25 cellular contexts compared by ENCODE assay signal in genomic region chr2:69505710-69506109, GRCh38.
DNase-seq lines count a peak whose midpoint lies in the region; ATAC-seq and TF ChIP-seq lines count a peak whose summit lies in the region.
"Had no signal": no experiment of that assay in that cellular context is flagged by ENCODE, and none has a peak within 500 bp of the region (broad histone marks: within the 10 kb centered on the region; RNA-seq: fewer than 3 reads in every experiment).

No MANE protein-coding gene starts in this region.

- TF ChIP-seq RAD21 in IMR-90 (IDR thresholded peaks at IDR 0.05; ENCODE audit: low read length), result no peak

- no peaks in the 10 kb centered on the region for H3K9me3 ChIP-seq in IMR-90 (ENCODE audit: control insufficient read depth, insufficient read depth, low read length)
- H3K9me3 ChIP-seq: A549, gastroesophageal sphincter, ovary, suprapubic skin had no signal

- POLR2A ChIA-PET in IMR-90 (lab: Charles Lee; ENCODE audit: unreplicated experiment), result no interaction called here

- H2AK5ac ChIP-seq in IMR-90 (ENCODE audit: low read depth, low read length), result no peak overlapping the region

- WGBS in IMR-90 (ENCODE audit: extremely low coverage in 2 of 2, insufficient read length in 1 of 2), 2 experiments, result 100% methylated on average over 1 of the region's 6 CpGs; no CpG with 5 or more reads in 1 of the 2 experiments
- 89 to 90% methylated on average over 6 of the region's 6 CpGs for WGBS in lower leg skin, 2 donors

- H3K4ac ChIP-seq in IMR-90 (ENCODE audit: low read depth, low read length), result no peak overlapping the region

- H4K8ac ChIP-seq in IMR-90 (ENCODE audit: low read depth in 2 of 2, low read length in 2 of 2), result no peak overlapping the region

- no peak overlapping the region for H3K27ac ChIP-seq in IMR-90 (ENCODE audit: insufficient read depth, low read length)
- H3K27ac ChIP-seq: A549, gastroesophageal sphincter, left ventricle myocardium inferior, ovary, suprapubic skin had no signal

- H3K4me2 ChIP-seq in IMR-90 (ENCODE audit: low read depth, low read length), result no peak overlapping the region
- H3K4me2 ChIP-seq: A549 had no signal

- H3K27ac Mint-ChIP-seq in activated T-cell treated with anti-CD3 and anti-CD28 coated beads, Interleukin-2, amount 50 U/mL, for 72 hours, result peak overlapping the region; percentile 36
- peak overlapping the region in 5 of 6 donors; percentile 20 to 79 (median 38) for H3K27ac Mint-ChIP-seq in immature natural killer cell
- H3K27ac Mint-ChIP-seq: activated CD8-positive, alpha-beta memory T cell treated with anti-CD3 and anti-CD28 coated beads, Interleukin-2, amount 10 ng/mL, durations not matched to agents 7 days and 5 days; natural killer cell treated with Interleukin-12 subunit alpha and Interleukin-12 subunit beta and Interleukin-15 and Interleukin-18, amount 100 ng/mL, for 72 hours had no signal

- no peak overlapping the region for H3K18ac ChIP-seq in IMR-90 (ENCODE audit: low read depth, low read length)

- TF ChIP-seq CTCF in IMR-90 (conservative IDR thresholded peaks at IDR 0.05; ENCODE audit: low read depth, low read length) (no peak), lower leg skin (IDR thresholded peaks at IDR 0.05) (no peak)

- H4K5ac ChIP-seq in IMR-90 (ENCODE audit: low read depth, low read length), result no peak overlapping the region

- peaks cover 0 to 2% of the 10 kb centered on the region in 2 donors for H3K9me3 Mint-ChIP-seq in activated T-cell treated with anti-CD3 and anti-CD28 coated beads, Interleukin-2, amount 50 U/mL, for 72 hours
- peaks cover 0 to 2% (median 0%) of the 10 kb centered on the region in 6 donors for H3K9me3 Mint-ChIP-seq in immature natural killer cell
- H3K9me3 Mint-ChIP-seq: natural killer cell treated with Interleukin-12 subunit alpha and Interleukin-12 subunit beta and Interleukin-15 and Interleukin-18, amount 100 ng/mL, for 72 hours had no signal

- no peak overlapping the region for H3K4me3 ChIP-seq in IMR-90 (ENCODE audit: insufficient read depth, low read depth, low read length)
- no peak overlapping the region for H3K4me3 ChIP-seq in lower leg skin (ENCODE audit: low read depth, poor library complexity, severe bottlenecking)
- H3K4me3 ChIP-seq: A549, coronary artery, gastroesophageal sphincter, left ventricle myocardium inferior, ovary, suprapubic skin had no signal

- CTCF ChIA-PET in IMR-90 (lab: Yijun Ruan, JAX), result no interaction called here

- H3K56ac ChIP-seq in IMR-90 (ENCODE audit: extremely low read depth, insufficient read depth, low read length), result no peak overlapping the region

- dilution Hi-C loops in IMR-90 (cut with HindIII; ENCODE audit: low sequenced_read_pairs, unreplicated experiment), result no loop called here

- peak overlapping the region in 1 of 2 donors; percentile 38 for H3K4me3 Mint-ChIP-seq in activated T-cell treated with anti-CD3 and anti-CD28 coated beads, Interleukin-2, amount 50 U/mL, for 72 hours
- no peak overlapping the region for H3K4me3 Mint-ChIP-seq in immature natural killer cell
- H3K4me3 Mint-ChIP-seq: activated CD8-positive, alpha-beta memory T cell treated with anti-CD3 and anti-CD28 coated beads, Interleukin-2, amount 10 ng/mL, durations not matched to agents 7 days and 5 days; natural killer cell treated with Interleukin-12 subunit alpha and Interleukin-12 subunit beta and Interleukin-15 and Interleukin-18, amount 100 ng/mL, for 72 hours had no signal

- no peak overlapping the region for H3K14ac ChIP-seq in IMR-90 (replicated peaks; ENCODE audit: low read depth, low read length)

- no TSS peak for BruUV-seq in IMR-90 (replicated peaks; lab: Mats Ljungman, UMichigan)

- H2BK5ac ChIP-seq in IMR-90 (ENCODE audit: low read depth, low read length, poor library complexity, severe bottlenecking), result no peak overlapping the region

- no peak for DNase-seq in activated T-cell treated with anti-CD3 and anti-CD28 coated beads, Interleukin-2, amount 50 U/mL, for 72 hours
- no peak for DNase-seq in activated T-cell treated with anti-CD3 and anti-CD28 coated beads, Interleukin-2, amount 50 U/mL, for 48 hours
- DNase-seq in IMR-90 (no peak), SKM-1 (lab: John Stamatoyannopoulos, UW; ENCODE audit: unreplicated experiment) (peak; percentile 34), immature natural killer cell (no peak), ACHN (no peak), NCI-H2196 treated with DMSO at 0.1 percent for 48 hours (lab: John Stamatoyannopoulos, UW; ENCODE audit: unreplicated experiment) (no peak), lower leg skin (ENCODE audit: low spot score in 2 of 2) (no peak)
- DNase-seq: activated CD4-positive, CD25-positive, alpha-beta regulatory T cell treated with anti-CD3 and anti-CD28 coated beads, Interleukin-2, amount 50 U/mL, for 72 hours; activated CD8-positive, alpha-beta memory T cell treated with anti-CD3 and anti-CD28 coated beads, Interleukin-2, amount 10 ng/mL, durations not matched to agents 7 days and 5 days; activated effector memory CD4-positive, alpha-beta T cell treated with anti-CD3 and anti-CD28 coated beads, Interleukin-2, amount 50 U/mL, for 16 hours; amygdala; EL; left ventricle myocardium inferior; midbrain; NCI-H1417; NCI-H82; ovary; PC-3; SHP77 had no signal

- H2BK15ac ChIP-seq in IMR-90 (ENCODE audit: low read depth, low read length), result no peak overlapping the region

- H3K9ac ChIP-seq in IMR-90 (ENCODE audit: low read depth, low read length), result no peak overlapping the region

- H2AFZ ChIP-seq in IMR-90 (replicated peaks; ENCODE audit: low read length, poor library complexity), result no peak overlapping the region

- H3K4me1 ChIP-seq in IMR-90 (ENCODE audit: control insufficient read depth, insufficient read depth, low read length), result peaks cover 7% of the 10 kb centered on the region
- H3K4me1 ChIP-seq: A549, gastroesophageal sphincter, suprapubic skin had no signal

- no peaks in the 10 kb centered on the region for H3K27me3 ChIP-seq in IMR-90 (ENCODE audit: control insufficient read depth, insufficient read depth, low read length)
- H3K27me3 ChIP-seq: gastroesophageal sphincter, ovary, suprapubic skin had no signal

- H3K36me3 ChIP-seq in IMR-90 (ENCODE audit: control insufficient read depth, insufficient read depth, low read length), result peaks cover 35% of the 10 kb centered on the region
- H3K36me3 ChIP-seq: ovary had no signal

- H2AK9ac ChIP-seq in IMR-90 (replicated peaks; ENCODE audit: low read depth, low read length, poor library complexity), result no peak overlapping the region

- no peak overlapping the region for H2BK20ac ChIP-seq in IMR-90 (ENCODE audit: low read depth, low read length)

- intact Hi-C loops in IMR-90 (cut with micrococcal nuclease), result no loop called here
- intact Hi-C loops in lower leg skin (cut with DNase I; ENCODE audit: low total_unique reads), result no loop called here

- H3K23ac ChIP-seq in IMR-90 (ENCODE audit: low read depth, low read length), result no peak overlapping the region

- H3K79me1 ChIP-seq in IMR-90 (ENCODE audit: low read depth in 1 of 2, low read length in 2 of 2), result peaks cover 9 to 32% of the 10 kb centered on the region in 2 experiments; a peak in 2 of 4 replicates

- H2BK120ac ChIP-seq in IMR-90 (ENCODE audit: low read depth, low read length), result no peak overlapping the region

- H4K20me1 ChIP-seq in IMR-90 (ENCODE audit: insufficient read depth, low read length), result 0 out of 2 replicates have a peak, but pooled peaks cover 3% of the 10 kb centered on the region

- H4K91ac ChIP-seq in IMR-90 (ENCODE audit: insufficient read depth, low read depth, low read length), result no peak overlapping the region

- peaks cover 36% of the 10 kb centered on the region for H3K4me1 Mint-ChIP-seq in activated T-cell treated with anti-CD3 and anti-CD28 coated beads, Interleukin-2, amount 50 U/mL, for 72 hours (ENCODE audit: low read depth)
- peaks cover 2 to 6% of the 10 kb centered on the region in 2 donors for H3K4me1 Mint-ChIP-seq in immature natural killer cell

- H3K9me1 ChIP-seq in IMR-90 (ENCODE audit: insufficient read depth, low read length), result 0 out of 2 replicates have a peak, but pooled peaks cover 5% of the 10 kb centered on the region

- H3K27me3 Mint-ChIP-seq in activated T-cell treated with anti-CD3 and anti-CD28 coated beads, Interleukin-2, amount 50 U/mL, for 72 hours (ENCODE audit: low read depth), result no peaks in the 10 kb centered on the region
- H3K27me3 Mint-ChIP-seq in immature natural killer cell (ENCODE audit: low read depth in 3 of 3), result peaks cover 0 to 1% (median 1%) of the 10 kb centered on the region in 3 donors
- H3K27me3 Mint-ChIP-seq: activated CD8-positive, alpha-beta memory T cell treated with anti-CD3 and anti-CD28 coated beads, Interleukin-2, amount 10 ng/mL, durations not matched to agents 7 days and 5 days; natural killer cell treated with Interleukin-12 subunit alpha and Interleukin-12 subunit beta and Interleukin-15 and Interleukin-18, amount 100 ng/mL, for 72 hours had no signal

- in situ Hi-C loops in IMR-90 (cut with MboI; ENCODE audit: low sequenced_read_pairs), result no loop called here
- in situ Hi-C loops in ACHN (cut with HindIII; ENCODE audit: low pct_ligation_motif_present, low pct_unique_long_range_greater_than_20kb, low sequenced_read_pairs), result no loop called here

- ATAC-seq in activated T-cell treated with anti-CD3 and anti-CD28 coated beads, Interleukin-2, amount 50 U/mL, for 72 hours (replicated peaks in 1 of 2), result peak in 1 of 2 donors; percentile 50
- ATAC-seq in IMR-90 (ENCODE audit: low read depth), result no peak
- ATAC-seq: A549; activated CD8-positive, alpha-beta memory T cell treated with anti-CD3 and anti-CD28 coated beads, Interleukin-2, amount 10 ng/mL, durations not matched to agents 7 days and 5 days; gastroesophageal sphincter; natural killer cell treated with Interleukin-12 subunit alpha and Interleukin-12 subunit beta and Interleukin-15 and Interleukin-18, amount 100 ng/mL, for 72 hours; PC-3 had no signal

- TF ChIP-seq POLR2A in IMR-90 (IDR thresholded peaks at IDR 0.05; ENCODE audit: low read depth, low read length), result no peak
- no peak for TF ChIP-seq POLR2A in lower leg skin (IDR thresholded peaks at IDR 0.05)

- peaks cover 26 to 44% of the 10 kb centered on the region in 2 donors for H3K36me3 Mint-ChIP-seq in activated T-cell treated with anti-CD3 and anti-CD28 coated beads, Interleukin-2, amount 50 U/mL, for 72 hours (ENCODE audit: insufficient read depth in 2 of 2)
- peaks cover 36 to 58% (median 40%) of the 10 kb centered on the region in 3 donors for H3K36me3 Mint-ChIP-seq in immature natural killer cell

TF ChIP-seq in IMR-90, 13 proteins besides CTCF, POLR2A, EP300 and RAD21:
- TF ChIP-seq CEBPB (IDR thresholded peaks at IDR 0.05; ENCODE audit: low read depth, low read length), result peak; percentile 19; the same call in 1 of the 2 replicates
- no peak for TF ChIP-seq RFX5 (IDR thresholded peaks at IDR 0.05; ENCODE audit: low read depth, low read length)
- TF ChIP-seq CHD1 (IDR thresholded peaks at IDR 0.05; ENCODE audit: low read depth, low read length), result no peak
